Comparison of ENCODE assay signal across 8 cellular contexts in genomic region chr11:111601979-111602864, GRCh38. TPM values are rescaled to one million over a fixed set of nuclear protein-coding genes. Genes with fewer than 3 reads are reported as not detected.
DNase-seq lines count a peak whose midpoint lies in the region; ATAC-seq, FAIRE-seq and TF ChIP-seq lines count a peak whose summit lies in the region.

TSS of gene SIK2 (plus strand) at chr11:111602449. CDS start at chr11:111602564, 115 bp downstream.

- peak; percentile 95 for DNase-seq in AG10803 (ENCODE audit: low read depth)
- peak; percentile 83 for DNase-seq in NCI-H2227 treated with DMSO at 0.1 percent for 48 hours (lab: John Stamatoyannopoulos, UW)
- peak; percentile 94 for DNase-seq in cerebellar cortex (ENCODE audit: low spot score)
- peak; percentile 49 for DNase-seq in keratinocyte (ENCODE audit: low read depth, low spot score)
- peak; percentile 75 for DNase-seq in stimulated activated CD4-positive, alpha-beta T cell treated with anti-CD3 and anti-CD28 coated beads, Interleukin-15, amount 100 ng/mL, for 1 hour (ENCODE audit: low read depth in 1 of 2, low spot score in 1 of 2)

- peaks cover 20% of the 10 kb centered on the region for H3K4me1 ChIP-seq in keratinocyte (ENCODE audit: control insufficient read depth, extremely low read depth, insufficient read depth, low read length)

- in situ Hi-C loops in GM18951 (cut with MboI; ENCODE audit: low sequenced_read_pairs, unreplicated experiment) = loop anchor here (5.0 kb wide), 2 partner anchors 165 to 240 kb away; partner anchors contain the start of gene PPP2R1B

- H3K4me3 ChIP-seq in AG10803 (ENCODE audit: low read length) = peak within 1 kb of the TSS; percentile 86
- peak within 1 kb of the TSS; percentile 72 to 92 (median 87) for H3K4me3 ChIP-seq in keratinocyte (ENCODE audit: control insufficient read depth in 2 of 3, extremely low read depth in 1 of 3, insufficient read depth in 2 of 3, low read depth in 1 of 3, low read length in 3 of 3)

- H3K4me2 ChIP-seq in keratinocyte (ENCODE audit: control insufficient read depth, extremely low read depth, insufficient read depth, low read depth, low read length) = peak within 1 kb of the TSS; percentile 90

- H2AFZ ChIP-seq in keratinocyte (ENCODE audit: control insufficient read depth, low read length) = peak within 1 kb of the TSS; percentile 88

- no peak for FAIRE-seq in keratinocyte (lab: Jason Lieb, UNC)

- H3K27ac ChIP-seq in keratinocyte (ENCODE audit: control insufficient read depth, insufficient read depth, low read length) = peak within 1 kb of the TSS; percentile 92

- H3K9me1 ChIP-seq in keratinocyte (ENCODE audit: control insufficient read depth, extremely low read depth, insufficient read depth, low read length) = no peaks in the 10 kb centered on the region

- H3K27me3 ChIP-seq in keratinocyte (ENCODE audit: control insufficient read depth, extremely low read depth, insufficient read depth, low read length) = no peaks in the 10 kb centered on the region

- no peaks in the 10 kb centered on the region for H3K36me3 ChIP-seq in keratinocyte (ENCODE audit: control insufficient read depth in 2 of 2, extremely low read depth in 1 of 2, insufficient read depth in 2 of 2, low read length in 2 of 2)

- TF ChIP-seq POLR2A in GM18951 (IDR thresholded peaks at IDR 0.05; ENCODE audit: extremely low read depth, insufficient read depth, insufficient read length) = peak; percentile 43

- H3K9ac ChIP-seq in keratinocyte (ENCODE audit: control insufficient read depth, extremely low read depth, insufficient read depth, low read length) = peak within 1 kb of the TSS; percentile 95

- no peaks in the 10 kb centered on the region for H4K20me1 ChIP-seq in keratinocyte (ENCODE audit: control insufficient read depth, extremely low read depth, insufficient read depth, low read length)

- H3K9me3 ChIP-seq in keratinocyte (ENCODE audit: control insufficient read depth, low read depth, low read length) = no peaks in the 10 kb centered on the region

- ATAC-seq in HG03196 (IDR thresholded peaks at IDR 0.05; ENCODE audit: unreplicated experiment) = peak; percentile 93
- ATAC-seq in activated CD4-positive, CD25-positive, alpha-beta regulatory T cell treated with anti-CD3 and anti-CD28 coated beads, Interleukin-2, amount 50 U/mL, for 24 hours = peak; percentile 86 to 90

- dilution Hi-C loops in keratinocyte (cut with MboI; ENCODE audit: extremely low pct_ligation_motif_present, low sequenced_read_pairs) = no loop called here

- H3K79me2 ChIP-seq in keratinocyte (ENCODE audit: control insufficient read depth, insufficient read depth, low read length) = peaks cover 43% of the 10 kb centered on the region

- TF ChIP-seq CTCF in AG10803 (conservative IDR thresholded peaks at IDR 0.05; ENCODE audit: low read length) (peak; percentile 72), keratinocyte (optimal IDR thresholded peaks at IDR 0.05 in 1 of 3, IDR thresholded peaks at IDR 0.05 in 1 of 3, conservative IDR thresholded peaks at IDR 0.05 in 1 of 3; ENCODE audit: extremely low read depth in 1 of 3, insufficient read depth in 2 of 3, low read length in 3 of 3) (peak; percentile 78 to 97 (median 94))

RNA-seq across cellular contexts. Expression of gene SIK2, which starts in this region (rescaled TPM):
- 10.0 to 12.2 TPM (median 11.9 TPM) in 3 replicates for polyA plus RNA-seq in keratinocyte
- polyA plus RNA-seq in keratinocyte (2011; ENCODE audit: low read depth) = 2.3 TPM
- 6.7 and 10.2 TPM in 2 replicates for polyA plus RNA-seq in keratinocyte (2011; cell fraction: cytosol; rRNA removed)
- polyA plus RNA-seq in keratinocyte (2011; cell fraction: nucleus; rRNA removed) = 18.1 and 19.3 TPM in 2 replicates
- 5.8 and 8.5 TPM in 2 replicates for polyA plus RNA-seq in keratinocyte (2012; ENCODE audit: low replicate concordance)
- polyA minus RNA-seq in keratinocyte = 15.6 to 59.7 TPM (median 20.1 TPM) in 3 replicates
- polyA minus RNA-seq in keratinocyte (2011; cell fraction: cytosol; rRNA and poly(A)+ RNA removed) = 7.5 TPM
- 12.0 and 25.4 TPM in 2 replicates for polyA minus RNA-seq in keratinocyte (2011; cell fraction: nucleus; rRNA and poly(A)+ RNA removed)

Comparison
In these comparisons a context has a peak if more than half of its experiments do, and no peak if none do; other contexts are left out.
1. Peak in every context shown above with its lines: DNase-seq, ATAC-seq, H3K4me3 ChIP-seq and H3K27ac ChIP-seq.